In the genomic region with DNA sequence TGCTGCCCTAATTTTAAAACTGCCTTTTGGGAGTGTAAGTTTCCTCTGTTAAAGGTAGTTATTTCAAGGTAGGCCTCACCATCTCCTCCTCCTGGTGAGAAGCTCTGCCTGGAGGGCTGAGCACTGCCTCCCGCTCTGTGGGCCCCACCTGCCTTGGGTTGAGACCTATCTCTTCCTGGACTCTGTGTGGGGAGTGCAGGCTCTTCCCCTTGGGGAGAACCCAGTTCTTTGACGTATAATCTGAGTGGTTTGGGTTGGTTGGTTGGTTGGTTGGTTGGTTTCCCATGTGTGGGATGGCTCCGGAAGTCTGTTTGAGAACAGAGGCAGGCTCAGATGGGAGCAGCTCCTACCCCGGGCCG, we compare ENCODE assay signal across 8 cellular contexts. TPM values are rescaled to one million over a fixed set of nuclear protein-coding genes. Genes with fewer than 3 reads are reported as not detected.
DNase-seq lines count a peak whose midpoint lies in the region; ATAC-seq and TF ChIP-seq lines count a peak whose summit lies in the region.

No MANE protein-coding gene starts in this region.

- H4K8ac ChIP-seq in trophoblast cell (ENCODE audit: low read depth, low read length): peak overlapping the region; percentile 96

- H3K27me3 ChIP-seq in Panc1 (ENCODE audit: control insufficient read depth, insufficient read depth, low read length) (no peaks in the 10 kb centered on the region), trophoblast cell (ENCODE audit: insufficient read depth, low read length) (no peaks in the 10 kb centered on the region)

- peak overlapping the region; percentile 98 for H2AK5ac ChIP-seq in trophoblast cell (ENCODE audit: low read length)

- H4K12ac ChIP-seq in trophoblast cell (ENCODE audit: low read depth, low read length): peak overlapping the region; percentile 63

- peak overlapping the region; percentile 97 for H2BK12ac ChIP-seq in trophoblast cell (ENCODE audit: low read length)

- H3K4ac ChIP-seq in trophoblast cell (ENCODE audit: low read depth, low read length): peak overlapping the region; percentile 95

- H3K4me3 ChIP-seq in GM12864 (ENCODE audit: low read depth, low read length) (no peak overlapping the region), Panc1 (ENCODE audit: low read depth in 2 of 2, low read length in 2 of 2) (no peak overlapping the region), coronary artery (no peak overlapping the region), trophoblast cell (ENCODE audit: low read depth, low read length) (no peak overlapping the region)

- H3K79me1 ChIP-seq in trophoblast cell (ENCODE audit: low read length): peaks cover 64% of the 10 kb centered on the region

- intact Hi-C loops in Panc1 (cut with micrococcal nuclease; ENCODE audit: unreplicated experiment): no loop called here

- POLR2A ChIA-PET in Panc1 (lab: Charles Lee): interaction anchor here (0.5 to 1.0 kb wide), 5 partner anchors 19 to 720 kb away, joined by 3 to 10 read pairs (median 5); a partner anchor contains a TSS

- peak overlapping the region; percentile 98 for H3K27ac ChIP-seq in Panc1 (ENCODE audit: low read length)
- H3K27ac ChIP-seq in coronary artery: peak overlapping the region; percentile 90 to 97
- peak overlapping the region; percentile 100 for H3K27ac ChIP-seq in trophoblast cell (ENCODE audit: low read depth, low read length)

- H2BK120ac ChIP-seq in trophoblast cell (ENCODE audit: insufficient read depth, low read length, poor library complexity): peak overlapping the region; percentile 100

- H3K36me3 ChIP-seq in Panc1 (ENCODE audit: control insufficient read depth, insufficient read depth, low read length) (no peaks in the 10 kb centered on the region), trophoblast cell (ENCODE audit: control insufficient read depth in 1 of 2, insufficient read depth in 2 of 2, low read length in 2 of 2) (peaks cover 8 to 13% of the 10 kb centered on the region in 2 experiments)

- CTCF ChIA-PET in Panc1 (lab: Charles Lee): interaction anchor here (0.6 to 0.7 kb wide), 4 partner anchors 13 to 1509 kb away, joined by 3 to 8 read pairs (median 6); no protein-coding TSS in a partner anchor

- H3K9me3 ChIP-seq in Panc1 (ENCODE audit: control insufficient read depth, insufficient read depth, low read depth, low read length) (peaks cover 4% of the 10 kb centered on the region; the same call in 1 of the 2 replicates), trophoblast cell (ENCODE audit: insufficient read depth, low read depth, low read length) (no peaks in the 10 kb centered on the region)

- H3K4me1 ChIP-seq in Panc1 (ENCODE audit: control insufficient read depth, insufficient read depth, low read length): peaks cover 100% of the 10 kb centered on the region
- H3K4me1 ChIP-seq in trophoblast cell (ENCODE audit: control insufficient read depth in 1 of 2, insufficient read depth in 2 of 2, low read length in 2 of 2): peaks cover 63% of the 10 kb centered on the region in 2 experiments

- WGBS in trophoblast cell (ENCODE audit: extremely low coverage, insufficient coverage, insufficient read length): no CpG with 5 or more reads among the region's 5 CpGs

- H3K23ac ChIP-seq in trophoblast cell (ENCODE audit: low read length): peak overlapping the region; percentile 48

- TF ChIP-seq CTCF in GM12864 (IDR thresholded peaks at IDR 0.05; ENCODE audit: low read depth, low read length, missing control alignments) (peak; percentile 15), Panc1 (IDR thresholded peaks at IDR 0.05) (no peak), coronary artery (IDR thresholded peaks at IDR 0.05) (no peak)

- H3K14ac ChIP-seq in trophoblast cell (ENCODE audit: low read length): peak overlapping the region; percentile 98

- peak overlapping the region; percentile 100 for H2BK5ac ChIP-seq in trophoblast cell (ENCODE audit: low read depth, low read length, poor library complexity)

- H3K4me2 ChIP-seq in trophoblast cell (ENCODE audit: low read length): peak overlapping the region; percentile 52

- no peak for ATAC-seq in Panc1
- ATAC-seq in HG03342 (IDR thresholded peaks at IDR 0.05; ENCODE audit: unreplicated experiment): no peak
- no peak for ATAC-seq in GM18498 (IDR thresholded peaks at IDR 0.05; ENCODE audit: unreplicated experiment)

- DNase-seq in GM12864 (ENCODE audit: low read depth): peak; percentile 47
- DNase-seq in Panc1 (ENCODE audit: low read depth, low spot score): no peak
- no peak for DNase-seq in coronary artery (ENCODE audit: low spot score)
- no peak for DNase-seq in trophoblast cell
- no peak for DNase-seq in NCI-H1694 treated with DMSO at 0.1 percent for 48 hours (lab: John Stamatoyannopoulos, UW)
- no peak for DNase-seq in amygdala (lab: John Stamatoyannopoulos, UW)

- H4K91ac ChIP-seq in trophoblast cell (ENCODE audit: low read depth, low read length): peak overlapping the region; percentile 100

- BruUV-seq in Panc1 (replicated peaks; lab: Mats Ljungman, UMichigan): no TSS peak

- in situ Hi-C loops in Panc1 (cut with HindIII; ENCODE audit: low pct_unique_long_range_greater_than_20kb, low sequenced_read_pairs): no loop called here

- peak overlapping the region; percentile 71 for H2AFZ ChIP-seq in trophoblast cell (ENCODE audit: insufficient read depth, low read length, poor library complexity)

- peaks cover 46% of the 10 kb centered on the region for H3K79me2 ChIP-seq in trophoblast cell (ENCODE audit: control insufficient read depth, insufficient read depth, low read length, poor library complexity)

- H3K9ac ChIP-seq in trophoblast cell (ENCODE audit: low read length): peak overlapping the region; percentile 0

- peak overlapping the region; percentile 97 for H3K18ac ChIP-seq in trophoblast cell (ENCODE audit: low read length)

RNA-seq across cellular contexts. Expression of a gene that starts 39.1 kb away (rescaled TPM):
- 3,297 TPM for total RNA-seq in Panc1 (2021; ENCODE audit: unreplicated experiment)
- polyA plus RNA-seq in Panc1 (2012; ENCODE audit: insufficient read length): 5,405 TPM
- polyA plus RNA-seq in trophoblast cell (2013): 442 and 468 TPM in 2 replicates

RNA-seq across cellular contexts. Expression of a gene that starts 57.8 kb away (rescaled TPM):
- 58.5 TPM for total RNA-seq in Panc1 (2021; ENCODE audit: unreplicated experiment)
- polyA plus RNA-seq in Panc1 (2012; ENCODE audit: insufficient read length): 81.4 TPM
- polyA plus RNA-seq in trophoblast cell (2013): 11.0 and 11.5 TPM in 2 replicates
